Comparison of ENCODE assay signal across 22 cellular contexts in genomic region chr15:64916365-64916764, GRCh38.
"Had no signal": no experiment of that assay in that cellular context is flagged by ENCODE, and none has a peak within 500 bp of the region (broad histone marks: within the 10 kb centered on the region; RNA-seq: fewer than 3 reads in every experiment).

No MANE protein-coding gene starts in this region.

- FAIRE-seq: TTC549 had no signal

- DNase-seq: activated CD4-positive, alpha-beta memory T cell treated with anti-CD3 and anti-CD28 coated beads for 36 hours; activated CD4-positive, alpha-beta T cell treated with anti-CD3 and anti-CD28 coated beads, Interleukin-2, amount 10 ng/mL, durations not matched to agents 24 days and 14 days; activated CD4-positive, CD25-positive, alpha-beta regulatory T cell treated with anti-CD3 and anti-CD28 coated beads, Interleukin-2, amount 50 U/mL, for 72 hours; activated naive CD4-positive, alpha-beta T cell treated with Interleukin-2 at 50 U/mL for 16 hours; activated T-cell treated with anti-CD3 and anti-CD28 coated beads, Interleukin-2, amount 50 U/mL, for 4 hours; amygdala; central memory CD4-positive, alpha-beta T cell; foreskin melanocyte; heart right ventricle; left lung; mucosa of descending colon; stimulated activated CD4-positive, alpha-beta T cell treated with anti-CD3 and anti-CD28 coated beads, Interleukin-12 subunit alpha, Interleukin-12 subunit beta, amount 100 ng/mL, for 4 hours; stimulated activated CD4-positive, alpha-beta T cell treated with anti-CD3 and anti-CD28 coated beads, Interleukin-4, amount 100 ng/mL, for 1 hour; trophoblast cell; uterus; WERI-Rb-1 had no signal

- H3K4me1 ChIP-seq: uterus had no signal

- H3K4me3 ChIP-seq: esophagus muscularis mucosa, heart right ventricle, left lung, lung, mucosa of descending colon, skin epidermis, thoracic aorta, uterus had no signal

- H3K27ac ChIP-seq: esophagus muscularis mucosa, heart right ventricle, left lung, skin epidermis, thoracic aorta, uterus, WERI-Rb-1 had no signal

- H3K36me3 ChIP-seq: esophagus muscularis mucosa, heart right ventricle, left lung, thoracic aorta, uterus, WERI-Rb-1 had no signal

- H3K9me3 ChIP-seq: esophagus muscularis mucosa, heart right ventricle, left lung, mucosa of descending colon, thoracic aorta, uterus had no signal

- H3K27me3 ChIP-seq: esophagus muscularis mucosa, uterus had no signal

- ATAC-seq: activated T-cell treated with anti-CD3 and anti-CD28 coated beads, Interleukin-2, amount 50 U/mL, for 4 hours; heart right ventricle; left lung; mucosa of descending colon; sciatic nerve had no signal
